In genomic region chr11:73047773-73048371, GRCh38 we compare ENCODE assay signal across 8 cellular contexts.
A peak's percentile ranks its signal among the peaks of the same experiment; 100 is the strongest.
DNase-seq lines count a peak whose midpoint lies in the region; ATAC-seq, FAIRE-seq and TF ChIP-seq lines count a peak whose summit lies in the region.

No MANE protein-coding gene starts in this region.

- peak overlapping the region; percentile 68 for H3K27ac Mint-ChIP-seq in stimulated activated naive CD8-positive, alpha-beta T cell treated with anti-CD3 and anti-CD28 coated beads, Interleukin-15, Interleukin-2, amounts not matched to agents 100 ng/mL and 50 ng/mL, for 24 hours
- H3K27ac Mint-ChIP-seq in activated naive CD8-positive, alpha-beta T cell treated with anti-CD3 and anti-CD28 coated beads for 36 hours, result peak overlapping the region; percentile 71
- peak overlapping the region; percentile 24 for H3K27ac Mint-ChIP-seq in type B pancreatic cell

- peak overlapping the region; percentile 58 for H3K4me3 Mint-ChIP-seq in stimulated activated naive CD8-positive, alpha-beta T cell treated with anti-CD3 and anti-CD28 coated beads, Interleukin-15, Interleukin-2, amounts not matched to agents 100 ng/mL and 50 ng/mL, for 24 hours
- H3K4me3 Mint-ChIP-seq in activated naive CD8-positive, alpha-beta T cell treated with anti-CD3 and anti-CD28 coated beads for 36 hours, result peak overlapping the region; percentile 40
- no peak overlapping the region for H3K4me3 Mint-ChIP-seq in type B pancreatic cell

- FAIRE-seq in HTR-8/SVneo (lab: Jason Lieb, UNC), result no peak

- no peak for TF ChIP-seq CTCF in type B pancreatic cell (conservative IDR thresholded peaks at IDR 0.05)

- no peaks in the 10 kb centered on the region for H3K27me3 Mint-ChIP-seq in stimulated activated naive CD8-positive, alpha-beta T cell treated with anti-CD3 and anti-CD28 coated beads, Interleukin-15, Interleukin-2, amounts not matched to agents 100 ng/mL and 50 ng/mL, for 24 hours
- H3K27me3 Mint-ChIP-seq in activated naive CD8-positive, alpha-beta T cell treated with anti-CD3 and anti-CD28 coated beads for 36 hours, result no peaks in the 10 kb centered on the region
- H3K27me3 Mint-ChIP-seq in type B pancreatic cell, result no peaks in the 10 kb centered on the region

- DNase-seq in stimulated activated naive CD8-positive, alpha-beta T cell treated with anti-CD3 and anti-CD28 coated beads, Interleukin-15, Interleukin-2, amounts not matched to agents 100 U/mL and 50 U/mL, for 24 hours, result no peak
- DNase-seq in activated naive CD8-positive, alpha-beta T cell treated with anti-CD3 and anti-CD28 coated beads for 36 hours, result no peak
- DNase-seq in type B pancreatic cell (ENCODE audit: extremely low spot score, unreplicated experiment), result no peak
- no peak for DNase-seq in AG08395 (ENCODE audit: low spot score)
- no peak for DNase-seq in HTR-8/SVneo (ENCODE audit: insufficient read length, low spot score)
- DNase-seq in AG20443 (ENCODE audit: low spot score), result no peak

- H3K9me3 Mint-ChIP-seq in stimulated activated naive CD8-positive, alpha-beta T cell treated with anti-CD3 and anti-CD28 coated beads, Interleukin-15, Interleukin-2, amounts not matched to agents 100 ng/mL and 50 ng/mL, for 24 hours, result no peaks in the 10 kb centered on the region
- no peaks in the 10 kb centered on the region for H3K9me3 Mint-ChIP-seq in activated naive CD8-positive, alpha-beta T cell treated with anti-CD3 and anti-CD28 coated beads for 36 hours
- H3K9me3 Mint-ChIP-seq in type B pancreatic cell, result no peaks in the 10 kb centered on the region

- H3K36me3 Mint-ChIP-seq in stimulated activated naive CD8-positive, alpha-beta T cell treated with anti-CD3 and anti-CD28 coated beads, Interleukin-15, Interleukin-2, amounts not matched to agents 100 ng/mL and 50 ng/mL, for 24 hours (ENCODE audit: low read depth), result peaks cover 2% of the 10 kb centered on the region
- no peaks in the 10 kb centered on the region for H3K36me3 Mint-ChIP-seq in activated naive CD8-positive, alpha-beta T cell treated with anti-CD3 and anti-CD28 coated beads for 36 hours
- H3K36me3 Mint-ChIP-seq in type B pancreatic cell, result peaks cover 7% of the 10 kb centered on the region

- peaks cover 30% of the 10 kb centered on the region for H3K4me1 Mint-ChIP-seq in stimulated activated naive CD8-positive, alpha-beta T cell treated with anti-CD3 and anti-CD28 coated beads, Interleukin-15, Interleukin-2, amounts not matched to agents 100 ng/mL and 50 ng/mL, for 24 hours (ENCODE audit: low read depth)
- peaks cover 15% of the 10 kb centered on the region for H3K4me1 Mint-ChIP-seq in activated naive CD8-positive, alpha-beta T cell treated with anti-CD3 and anti-CD28 coated beads for 36 hours
- H3K4me1 Mint-ChIP-seq in type B pancreatic cell (ENCODE audit: unreplicated experiment), result peaks cover 6% of the 10 kb centered on the region

- ATAC-seq in stimulated activated naive CD8-positive, alpha-beta T cell treated with anti-CD3 and anti-CD28 coated beads, Interleukin-15, Interleukin-2, amounts not matched to agents 100 U/mL and 50 U/mL, for 24 hours, result no peak
- ATAC-seq in HG03342 (IDR thresholded peaks at IDR 0.05; ENCODE audit: unreplicated experiment), result peak; percentile 68
